Comparison of ENCODE assay signal across 8 cellular contexts in the genomic region with DNA sequence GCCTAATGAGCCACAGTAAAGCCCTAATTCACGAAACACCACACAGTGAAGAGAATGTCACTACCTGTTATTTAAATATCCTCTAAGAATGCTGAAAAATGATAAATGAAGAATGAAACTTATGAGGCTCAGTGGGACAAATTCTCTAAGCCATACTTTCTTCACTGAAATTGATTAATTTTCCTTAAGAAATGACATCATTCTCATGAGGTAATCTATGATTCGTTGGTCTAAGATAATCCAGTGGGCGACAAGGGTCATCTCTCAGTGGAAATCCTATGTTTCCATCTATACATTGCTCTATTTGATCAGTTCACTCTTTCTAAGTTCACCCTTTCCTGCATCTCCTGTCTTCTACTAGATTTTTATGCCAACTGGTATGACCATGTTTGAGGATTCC.
"Had no signal": no experiment of that assay in that cellular context is flagged by ENCODE, and none has a peak within 500 bp of the region (broad histone marks: within the 10 kb centered on the region; RNA-seq: fewer than 3 reads in every experiment).

No MANE protein-coding gene starts in this region.

- DNase-seq: GDM1, GF-D8 had no signal

- ATAC-seq: GM12878 had no signal

- H3K4me3 ChIP-seq: GM12878 had no signal

- FAIRE-seq: G401.6, GM12878, GM12891, GM12892, GM18507, GM19239 had no signal
